Comparison of ENCODE assay signal across 8 cellular contexts in the genomic region with DNA sequence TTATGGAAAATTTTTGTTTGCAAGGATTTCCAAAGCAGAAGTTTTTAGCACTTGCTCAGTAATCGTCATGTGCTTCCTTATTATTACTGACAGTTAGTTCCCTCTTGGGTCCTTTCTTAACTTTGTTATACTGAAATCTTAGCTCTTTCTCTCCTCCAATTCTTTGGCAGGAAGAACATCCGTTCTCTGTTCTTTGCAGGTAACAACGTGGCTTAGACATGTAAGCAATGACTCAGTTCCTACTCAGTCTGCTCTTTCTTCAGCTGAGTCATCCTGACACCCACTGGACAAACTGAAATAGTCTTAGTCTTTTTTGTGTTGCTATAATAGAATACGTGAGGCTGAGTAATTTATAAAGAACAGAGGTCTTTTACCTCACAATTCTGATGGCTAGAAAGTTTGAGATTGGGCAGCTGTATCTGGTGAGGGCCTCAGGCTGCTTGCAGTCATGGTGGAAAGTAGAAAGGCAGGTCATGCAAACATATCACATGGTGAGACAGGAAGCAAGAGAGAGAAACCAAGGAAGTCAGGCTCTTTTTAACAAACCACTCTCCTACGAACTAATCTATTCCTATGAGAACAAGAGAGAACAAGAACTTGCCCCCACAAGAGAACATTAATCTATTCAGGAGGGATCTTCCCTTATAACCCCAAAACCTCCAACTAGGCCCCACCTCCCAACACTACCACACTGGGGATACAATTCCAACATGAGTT. TPM values are rescaled to one million over a fixed set of nuclear protein-coding genes. Genes with fewer than 3 reads are reported as not detected.
DNase-seq lines count a peak whose midpoint lies in the region; ATAC-seq and TF ChIP-seq lines count a peak whose summit lies in the region.

No MANE protein-coding gene starts in this region.

- DNase-seq in NCI-H226 (peak; percentile 57), kidney epithelial cell (ENCODE audit: low read depth) (peak; percentile 84), stomach (no peak), SHP77 treated with DMSO at 0.1 percent for 48 hours (lab: John Stamatoyannopoulos, UW) (no peak), NCI-H1694 (lab: John Stamatoyannopoulos, UW) (no peak)
- peak; percentile 69 for DNase-seq in activated naive CD4-positive, alpha-beta T cell treated with anti-CD3 and anti-CD28 coated beads for 36 hours

- H3K27ac Mint-ChIP-seq in activated naive CD4-positive, alpha-beta T cell treated with anti-CD3 and anti-CD28 coated beads for 36 hours, result peak overlapping the region; percentile 93

- H3K4me3 ChIP-seq in kidney epithelial cell (ENCODE audit: low read depth, low read length) (no peak overlapping the region), stomach (no peak overlapping the region)

- H3K4me3 Mint-ChIP-seq in activated naive CD4-positive, alpha-beta T cell treated with anti-CD3 and anti-CD28 coated beads for 36 hours, result peak overlapping the region; percentile 51

- H3K36me3 Mint-ChIP-seq in activated naive CD4-positive, alpha-beta T cell treated with anti-CD3 and anti-CD28 coated beads for 36 hours (ENCODE audit: low read depth), result peaks cover 13% of the 10 kb centered on the region

- peak overlapping the region in 3 of 5 donors; percentile 22 to 71 (median 51) for H3K27ac ChIP-seq in stomach

- ATAC-seq in GM18511 (IDR thresholded peaks at IDR 0.05; ENCODE audit: unreplicated experiment), result peak; percentile 96
- peak; percentile 86 for ATAC-seq in HG02763 (IDR thresholded peaks at IDR 0.05; ENCODE audit: unreplicated experiment)

- H3K4me1 ChIP-seq in stomach, result peaks cover 10 to 31% (median 13%) of the 10 kb centered on the region in 4 donors

- H3K9me3 ChIP-seq in stomach, result peaks cover under 1 to 9% (median 4%) of the 10 kb centered on the region in 4 donors

- intact Hi-C loops in activated naive CD4-positive, alpha-beta T cell treated with anti-CD3 and anti-CD28 coated beads for 36 hours (cut with micrococcal nuclease), result loop anchor here (1.0 to 2.0 kb wide), 9 partner anchors 23 to 413 kb away; a partner anchor contains a TSS
- intact Hi-C loops in stomach (cut with DNase I; ENCODE audit: low total_unique reads), result no loop called here

- no peak for TF ChIP-seq POLR2A in stomach (IDR thresholded peaks at IDR 0.05)

- WGBS in stomach, 5 donors, result 36 to 53% (median 45%) methylated on average over 5 of the region's 5 CpGs

- no peaks in the 10 kb centered on the region for H3K27me3 Mint-ChIP-seq in activated naive CD4-positive, alpha-beta T cell treated with anti-CD3 and anti-CD28 coated beads for 36 hours (ENCODE audit: low read depth)

- peaks cover 14% of the 10 kb centered on the region for H3K9me3 Mint-ChIP-seq in activated naive CD4-positive, alpha-beta T cell treated with anti-CD3 and anti-CD28 coated beads for 36 hours

- H3K27me3 ChIP-seq in kidney epithelial cell (ENCODE audit: control insufficient read depth, insufficient read depth, low read length), result no peaks in the 10 kb centered on the region
- H3K27me3 ChIP-seq in stomach, result no peaks in the 10 kb centered on the region

- H3K4me1 Mint-ChIP-seq in activated naive CD4-positive, alpha-beta T cell treated with anti-CD3 and anti-CD28 coated beads for 36 hours (ENCODE audit: low read depth), result peaks cover 64% of the 10 kb centered on the region

- H3K36me3 ChIP-seq in kidney epithelial cell (ENCODE audit: control insufficient read depth, insufficient read depth, low read length) (no peaks in the 10 kb centered on the region), stomach (no peaks in the 10 kb centered on the region)

- peak; percentile 3 for TF ChIP-seq CTCF in kidney epithelial cell (IDR thresholded peaks at IDR 0.05; ENCODE audit: insufficient read depth, low read length, poor library complexity, severe bottlenecking)
- no peak for TF ChIP-seq CTCF in stomach (IDR thresholded peaks at IDR 0.05)

- CTCF ChIA-PET in activated naive CD4-positive, alpha-beta T cell treated with anti-CD3 and anti-CD28 coated beads for 36 hours (lab: Charles Lee), result interaction anchor here (0.6 to 3.0 kb wide), 6 partner anchors 50 to 443 kb away, joined by 3 to 12 read pairs (median 4); a partner anchor contains a TSS

- TF ChIP-seq EP300 in stomach (IDR thresholded peaks at IDR 0.05), result no peak

RNA-seq across cellular contexts. Expression of a gene that starts 49.2 kb away (rescaled TPM):
- 10 to 100 TPM; 43.9 to 45.1 TPM for total RNA-seq in activated naive CD4-positive, alpha-beta T cell treated with anti-CD3 and anti-CD28 coated beads for 36 hours
- total RNA-seq in kidney epithelial cell (not detected in 2 replicates), stomach (1 to 10 TPM in 1 of 5 donors, not detected in 4; 1.7 TPM)
- polyA plus RNA-seq in stomach, result 1 to 10 TPM in 1 of 3 donors, under 1 TPM in 2; 0.81 to 2.6 (median 0.83) TPM

Comparison
In these comparisons a context has a peak if more than half of its experiments do, and no peak if none do; other contexts are left out.
1. DNase-seq: peak in NCI-H226 (single experiment), activated naive CD4-positive, alpha-beta T cell treated with anti-CD3 and anti-CD28 coated beads for 36 hours (single experiment) and kidney epithelial cell (single experiment); none in stomach (single experiment), SHP77 treated with DMSO at 0.1 percent for 48 hours (single experiment) and NCI-H1694 (single experiment).
2. RNA of a gene that starts 49.2 kb away (total RNA-seq): 43.9 to 45.1 TPM in activated naive CD4-positive, alpha-beta T cell treated with anti-CD3 and anti-CD28 coated beads for 36 hours; not detected in kidney epithelial cell and 1.7 TPM in stomach; every median in the first group is over 10 times any median in the second.